In genomic region chr3:196942915-196943277, GRCh38 we compare ENCODE assay signal across 1 cellular context.
TF ChIP-seq lines count a peak whose summit lies in the region.

No MANE protein-coding gene starts in this region.

TF ChIP-seq in GM23338, 12 proteins besides CTCF, POLR2A, EP300 and RAD21 (continued from another document):
- TF ChIP-seq REST (IDR thresholded peaks at IDR 0.05; ENCODE audit: unreplicated experiment): no peak
- no peak for TF ChIP-seq ZNF114 (CRISPR knock-in tag; IDR thresholded peaks at IDR 0.05)
